In the genomic region with DNA sequence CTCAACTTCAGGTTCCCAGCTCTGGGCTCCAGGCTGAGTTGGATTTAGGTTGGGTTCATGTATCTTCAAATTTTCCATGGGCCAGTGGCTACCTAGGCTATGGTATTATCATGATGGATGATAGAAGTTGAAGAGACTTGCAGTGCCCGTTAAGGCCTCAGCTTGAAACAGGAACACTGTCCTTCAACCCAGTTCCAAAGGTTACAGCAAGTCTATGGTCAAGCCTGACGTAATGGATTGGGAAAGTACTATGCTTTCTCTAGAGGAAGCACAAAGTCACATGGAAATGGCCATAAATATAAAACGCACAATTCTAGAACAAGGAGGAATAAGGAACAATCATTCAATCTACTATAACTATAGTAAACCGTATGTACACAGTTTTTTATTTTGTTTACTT, we compare ENCODE assay signal across 21 cellular contexts.
"Had no signal": no experiment of that assay in that cellular context is flagged by ENCODE, and none has a peak within 500 bp of the region (broad histone marks: within the 10 kb centered on the region; RNA-seq: fewer than 3 reads in every experiment).

No MANE protein-coding gene starts in this region.

- DNase-seq: dorsolateral prefrontal cortex; effector CD8-positive, alpha-beta T cell; foreskin melanocyte; head of caudate nucleus; hippocampal formation; kidney glomerular epithelial cell; left lung; lower lobe of right lung; midbrain; naive B cell; occipital lobe; pancreas; right cardiac atrium; stimulated activated CD4-positive, alpha-beta T cell treated with anti-CD3 and anti-CD28 coated beads, Interleukin-4, amount 100 ng/mL, for 1 hour; stimulated activated CD8-positive, alpha-beta memory T cell treated with anti-CD3 and anti-CD28 coated beads, Interleukin-4, amount 100 ng/mL, for 48 hours; stimulated activated naive CD8-positive, alpha-beta T cell treated with anti-CD3 and anti-CD28 coated beads, Interleukin-15, Interleukin-2, amounts not matched to agents 100 U/mL and 50 U/mL, for 24 hours; thyroid gland; uterus had no signal

- H3K36me3 ChIP-seq: left lung, lower lobe of right lung, pancreas, suprapubic skin, thyroid gland, uterus had no signal

- H3K27me3 ChIP-seq: dorsolateral prefrontal cortex, left lung, pancreas, suprapubic skin, thyroid gland, uterus had no signal

- H3K4me3 ChIP-seq: coronary artery, dorsolateral prefrontal cortex, left lung, lower lobe of right lung, pancreas, suprapubic skin, thyroid gland, uterus had no signal

- ATAC-seq: left lung; pancreas; right cardiac atrium; stimulated activated effector memory CD8-positive, alpha-beta T cell treated with anti-CD3 and anti-CD28 coated beads, Interleukin-12 subunit alpha, Interleukin-12 subunit beta, amount 100 ng/mL, for 72 hours; stimulated activated naive CD8-positive, alpha-beta T cell treated with anti-CD3 and anti-CD28 coated beads, Interleukin-15, Interleukin-2, amounts not matched to agents 100 U/mL and 50 U/mL, for 24 hours had no signal

- H3K27ac ChIP-seq: coronary artery, dorsolateral prefrontal cortex, left lung, lower lobe of right lung, pancreas, suprapubic skin, thyroid gland, uterus had no signal

- H3K4me1 ChIP-seq: left lung, lower lobe of right lung, pancreas, suprapubic skin, thyroid gland, uterus had no signal
